7 cellular contexts compared by ENCODE assay signal in genomic region chr22:22094514-22094913, GRCh38.
"Had no signal": no experiment of that assay in that cellular context is flagged by ENCODE, and none has a peak within 500 bp of the region (broad histone marks: within the 10 kb centered on the region; RNA-seq: fewer than 3 reads in every experiment).

No MANE protein-coding gene starts in this region.

- H3K4me3 Mint-ChIP-seq: H9 had no signal

- H3K4me3 ChIP-seq: GM23248 had no signal

- ATAC-seq: HepG2 had no signal

- H3K9me3 Mint-ChIP-seq: H9 had no signal

- H3K27ac Mint-ChIP-seq: H9 had no signal

- DNase-seq: GM23248, H9, HCEC 1CT, KBM-7 had no signal

- H3K4me2 ChIP-seq: KMS-11 had no signal

- H3K9ac ChIP-seq: GM23248, KMS-11 had no signal

- H2AFZ ChIP-seq: GM23248 had no signal

- H3K27ac ChIP-seq: GM23248, HL-60, KMS-11 had no signal

- H3K4me1 Mint-ChIP-seq: H9 had no signal
